Comparison of ENCODE assay signal across 30 cellular contexts in the genomic region with DNA sequence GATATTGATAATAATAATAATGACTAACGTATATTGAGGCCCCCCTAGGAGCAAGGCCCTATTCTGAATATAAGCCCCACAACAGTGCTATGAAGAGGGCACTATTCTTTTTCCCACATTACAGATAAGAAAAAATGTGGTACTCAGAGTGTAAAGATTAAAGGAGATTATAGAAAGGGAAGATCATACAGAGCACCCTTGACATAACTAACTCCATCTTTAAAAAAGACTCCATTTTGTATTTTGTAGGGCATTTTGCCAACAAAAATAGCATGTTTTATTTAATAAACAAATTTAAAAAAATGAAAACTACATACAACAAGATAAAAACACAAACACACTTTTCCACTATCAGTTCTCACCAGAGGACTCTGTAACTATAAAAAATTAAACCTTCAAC. TPM values are rescaled to one million over a fixed set of nuclear protein-coding genes. Genes with fewer than 3 reads are reported as not detected.
"Had no signal": no experiment of that assay in that cellular context is flagged by ENCODE, and none has a peak within 500 bp of the region (broad histone marks: within the 10 kb centered on the region; RNA-seq: fewer than 3 reads in every experiment).

No MANE protein-coding gene starts in this region.

- H3K36me3 ChIP-seq: neural progenitor cell, ovary, right lobe of liver, suprapubic skin, transverse colon, uterus had no signal

- DNase-seq: naive thymus-derived CD8-positive, alpha-beta T cell; occipital lobe; ovary; posterior cingulate gyrus; psoas muscle; right lobe of liver; sigmoid colon; small intestine; stimulated activated CD4-positive, alpha-beta T cell treated with anti-CD3 and anti-CD28 coated beads, Interleukin-15, amount 100 ng/mL, for 24 hours; stimulated activated CD4-positive, alpha-beta T cell treated with anti-CD3 and anti-CD28 coated beads, Interleukin-2, amount 100 ng/mL, for 24 hours; stimulated activated CD4-positive, alpha-beta T cell treated with anti-CD3 and anti-CD28 coated beads, Interleukin-2, amount 100 ng/mL, for 48 hours; stimulated activated CD4-positive, alpha-beta T cell treated with anti-CD3 and anti-CD28 coated beads, Interleukin-4, amount 100 ng/mL, for 24 hours; stimulated activated naive CD4-positive, alpha-beta T cell; stimulated activated naive CD8-positive, alpha-beta T cell treated with anti-CD3 and anti-CD28 coated beads, Interleukin-15, amount 100 ng/mL, for 72 hours; stimulated activated naive CD8-positive, alpha-beta T cell treated with anti-CD3 and anti-CD28 coated beads, Interleukin-15, Interleukin-2, amounts not matched to agents 100 U/mL and 50 U/mL, for 24 hours; substantia nigra; tibial artery; transverse colon; upper lobe of right lung; uterus had no signal

- H3K9me3 ChIP-seq: ovary, psoas muscle, right lobe of liver, sigmoid colon, suprapubic skin, testis, tibial artery, transverse colon, upper lobe of right lung, uterus had no signal

- H3K27ac Mint-ChIP-seq: naive thymus-derived CD8-positive, alpha-beta T cell; natural killer cell treated with Interleukin-12 subunit alpha and Interleukin-12 subunit beta and Interleukin-15 and Interleukin-18, amount 100 ng/mL, for 72 hours; neural progenitor cell; progenitor cell of endocrine pancreas; stimulated activated memory B cell treated with anti-CD40 and anti-IgM and Interleukin-4, amounts not matched to agents 10 μg/mL and 1 μg/mL and 100 μg/mL, for 72 hours; type B pancreatic cell had no signal

- H3K36me3 Mint-ChIP-seq: naive thymus-derived CD8-positive, alpha-beta T cell; natural killer cell treated with Interleukin-12 subunit alpha and Interleukin-12 subunit beta and Interleukin-15 and Interleukin-18, amount 100 ng/mL, for 72 hours; neural progenitor cell; stimulated activated memory B cell treated with anti-CD40 and anti-IgM and Interleukin-4, amounts not matched to agents 10 μg/mL and 1 μg/mL and 100 μg/mL, for 72 hours had no signal

- H3K4me3 Mint-ChIP-seq: naive thymus-derived CD8-positive, alpha-beta T cell; natural killer cell treated with Interleukin-12 subunit alpha and Interleukin-12 subunit beta and Interleukin-15 and Interleukin-18, amount 100 ng/mL, for 72 hours; neural progenitor cell; stimulated activated memory B cell treated with anti-CD40 and anti-IgM and Interleukin-4, amounts not matched to agents 10 μg/mL and 1 μg/mL and 100 μg/mL, for 72 hours; stimulated activated naive CD8-positive, alpha-beta T cell treated with anti-CD3 and anti-CD28 coated beads, Interleukin-15, amount 100 ng/mL, for 72 hours; type B pancreatic cell had no signal

- H3K27me3 ChIP-seq: neural progenitor cell, ovary, right lobe of liver, sigmoid colon, suprapubic skin, testis, tibial artery, transverse colon, upper lobe of right lung, uterus had no signal

- H3K4me1 Mint-ChIP-seq: naive thymus-derived CD8-positive, alpha-beta T cell; stimulated activated memory B cell treated with anti-CD40 and anti-IgM and Interleukin-4, amounts not matched to agents 10 μg/mL and 1 μg/mL and 100 μg/mL, for 72 hours; stimulated activated naive CD8-positive, alpha-beta T cell treated with anti-CD3 and anti-CD28 coated beads, Interleukin-15, amount 100 ng/mL, for 72 hours had no signal

- H3K4me1 ChIP-seq: psoas muscle, uterus had no signal

- H3K27ac ChIP-seq: neural progenitor cell, ovary, parathyroid adenoma, psoas muscle, right lobe of liver, sigmoid colon, suprapubic skin, testis, tibial artery, transverse colon, upper lobe of right lung, uterus had no signal

- H3K27me3 Mint-ChIP-seq: natural killer cell treated with Interleukin-12 subunit alpha and Interleukin-12 subunit beta and Interleukin-15 and Interleukin-18, amount 100 ng/mL, for 72 hours; progenitor cell of endocrine pancreas; stimulated activated memory B cell treated with anti-CD40 and anti-IgM and Interleukin-4, amounts not matched to agents 10 μg/mL and 1 μg/mL and 100 μg/mL, for 72 hours; type B pancreatic cell had no signal

- H3K4me3 ChIP-seq: neural progenitor cell, ovary, psoas muscle, right lobe of liver, sigmoid colon, suprapubic skin, testis, tibial artery, transverse colon, upper lobe of right lung, uterus had no signal

- ATAC-seq: naive thymus-derived CD8-positive, alpha-beta T cell; natural killer cell treated with Interleukin-12 subunit alpha and Interleukin-12 subunit beta and Interleukin-15 and Interleukin-18, amount 100 ng/mL, for 72 hours; psoas muscle; right cardiac atrium; right lobe of liver; stimulated activated memory B cell treated with anti-CD40 and anti-IgM and Interleukin-4, amounts not matched to agents 10 μg/mL and 1 μg/mL and 100 μg/mL, for 72 hours; stimulated activated naive CD8-positive, alpha-beta T cell treated with anti-CD3 and anti-CD28 coated beads, Interleukin-15, amount 100 ng/mL, for 72 hours; stimulated activated naive CD8-positive, alpha-beta T cell treated with anti-CD3 and anti-CD28 coated beads, Interleukin-15, Interleukin-2, amounts not matched to agents 100 U/mL and 50 U/mL, for 24 hours; upper lobe of right lung had no signal

- FAIRE-seq: small intestine had no signal

- H3K9me3 Mint-ChIP-seq: naive thymus-derived CD8-positive, alpha-beta T cell; natural killer cell treated with Interleukin-12 subunit alpha and Interleukin-12 subunit beta and Interleukin-15 and Interleukin-18, amount 100 ng/mL, for 72 hours; neural progenitor cell; stimulated activated memory B cell treated with anti-CD40 and anti-IgM and Interleukin-4, amounts not matched to agents 10 μg/mL and 1 μg/mL and 100 μg/mL, for 72 hours; stimulated activated naive CD8-positive, alpha-beta T cell treated with anti-CD3 and anti-CD28 coated beads, Interleukin-15, amount 100 ng/mL, for 72 hours; type B pancreatic cell had no signal

RNA-seq across cellular contexts. Expression of a gene that starts 42.1 kb away (rescaled TPM):
- total RNA-seq: naive thymus-derived CD8-positive, alpha-beta T cell; osteoblast had no signal
- polyA plus RNA-seq: naive thymus-derived CD8-positive, alpha-beta T cell had no signal

RNA-seq across cellular contexts. Expression of a gene that starts 50.0 kb away (rescaled TPM):
- total RNA-seq: naive thymus-derived CD8-positive, alpha-beta T cell had no signal
- polyA plus RNA-seq: naive thymus-derived CD8-positive, alpha-beta T cell had no signal
